8 cellular contexts compared by ENCODE assay signal in the genomic region with DNA sequence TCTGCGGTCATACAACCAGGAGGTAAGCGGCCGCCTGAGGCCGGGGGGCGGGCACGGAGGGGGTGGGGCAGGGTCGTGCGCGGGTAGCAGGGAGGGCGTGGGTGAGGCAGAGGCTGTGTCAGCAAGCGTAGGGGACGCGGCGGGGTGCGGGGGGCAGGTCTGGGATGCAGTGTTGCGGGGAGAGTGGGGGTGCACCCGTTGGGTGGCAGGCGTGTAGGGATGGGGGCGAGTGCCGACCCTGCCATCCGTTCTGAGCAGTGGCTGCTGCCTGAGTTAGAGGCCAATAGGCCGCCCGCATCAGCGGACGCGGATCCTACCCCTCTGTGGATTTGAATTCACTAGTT. TPM values are rescaled to one million over a fixed set of nuclear protein-coding genes. Genes with fewer than 3 reads are reported as not detected.
A peak's percentile ranks its signal among the peaks of the same experiment; 100 is the strongest.
DNase-seq lines count a peak whose midpoint lies in the region; ATAC-seq, FAIRE-seq and TF ChIP-seq lines count a peak whose summit lies in the region.

No MANE protein-coding gene starts in this region.

- peaks cover 22% of the 10 kb centered on the region for H3K23me2 ChIP-seq in H1 (ENCODE audit: low read depth, low read length)

- WGBS in H1 (ENCODE audit: extremely low coverage in 1 of 2, insufficient coverage in 1 of 2, insufficient read length in 1 of 2, insufficient replicate concordance in 2 of 2, low coverage in 1 of 2, low lambda C conversion rate in 2 of 2, missing lambda C conversion rate in 1 of 2), 2 experiments, result 0% methylated on average over 2 of the region's 26 CpGs; no CpG with 5 or more reads in 1 of the 2 experiments

- peak overlapping the region; percentile 57 to 95 for H3K4me3 ChIP-seq in CD4-positive, alpha-beta memory T cell (ENCODE audit: low read length in 2 of 2)
- H3K4me3 ChIP-seq in NT2/D1 (ENCODE audit: insufficient read length, low read depth) (peak overlapping the region; percentile 85), H1 (ENCODE audit: extremely low read depth in 1 of 4, insufficient read depth in 2 of 4, low read depth in 3 of 4, low read length in 4 of 4) (peak overlapping the region; percentile 85 to 89 (median 87))

- H2BK15ac ChIP-seq in H1 (ENCODE audit: low read length), result no peak overlapping the region

- H3K4me3 Mint-ChIP-seq in CD4-positive, alpha-beta memory T cell, result peak overlapping the region; percentile 94 to 100 (median 98)
- peak overlapping the region; percentile 97 for H3K4me3 Mint-ChIP-seq in nephron progenitor cell

- H4K5ac ChIP-seq in H1 (ENCODE audit: insufficient read length, low read depth, low read length), result no peak overlapping the region

- H2AFZ ChIP-seq in H1 (ENCODE audit: low read length), result no peak overlapping the region

- H4K8ac ChIP-seq in H1 (ENCODE audit: extremely low read depth, insufficient read depth, low read length), result no peak overlapping the region

- H3K9ac ChIP-seq in NT2/D1 (ENCODE audit: insufficient read length, low read depth) (peak overlapping the region; percentile 93), H1 (replicated peaks in 1 of 4; ENCODE audit: extremely low read depth in 1 of 4, low read depth in 3 of 4, low read length in 3 of 4) (peak overlapping the region; percentile 31 to 69 (median 58))

- peaks cover 0 to 29% of the 10 kb centered on the region in 2 experiments for H4K20me1 ChIP-seq in H1 (replicated peaks in 1 of 2; ENCODE audit: control insufficient read depth in 1 of 2, insufficient read depth in 2 of 2, low read length in 2 of 2)

- H3K36me3 Mint-ChIP-seq in CD4-positive, alpha-beta memory T cell, result peaks cover 19 to 72% of the 10 kb centered on the region in 2 donors
- H3K36me3 Mint-ChIP-seq in nephron progenitor cell (ENCODE audit: low read depth), result peaks cover 20% of the 10 kb centered on the region

- DNase-seq in CD4-positive, alpha-beta memory T cell, result no peak
- DNase-seq in NT2/D1 (ENCODE audit: low read depth, low spot score) (no peak), H1 (ENCODE audit: low read depth in 1 of 2, low spot score in 2 of 2) (no peak), nephron progenitor cell (no peak), NCI-H2107 (lab: John Stamatoyannopoulos, UW) (no peak), ACHN (no peak)

- H3K9me3 ChIP-seq in CD4-positive, alpha-beta memory T cell (ENCODE audit: control insufficient read depth in 1 of 2, low read length in 2 of 2), result no peaks in the 10 kb centered on the region
- no peaks in the 10 kb centered on the region for H3K9me3 ChIP-seq in NT2/D1 (ENCODE audit: insufficient read depth, low read length)
- H3K9me3 ChIP-seq in H1 (ENCODE audit: insufficient read depth in 2 of 2, low read depth in 1 of 2, low read length in 1 of 2), result no peaks in the 10 kb centered on the region

- peak overlapping the region; percentile 98 for H3K27ac ChIP-seq in CD4-positive, alpha-beta memory T cell (ENCODE audit: low read depth, low read length)
- no peak overlapping the region for H3K27ac ChIP-seq in H1 (ENCODE audit: low read depth, low read length)

- in situ Hi-C loops in ACHN (cut with HindIII; ENCODE audit: low pct_ligation_motif_present, low pct_unique_long_range_greater_than_20kb, low sequenced_read_pairs), result no loop called here

- TF ChIP-seq CTCF in H1 (IDR thresholded peaks at IDR 0.05; ENCODE audit: control extremely low read depth in 1 of 3, insufficient read depth in 1 of 3, low read depth in 1 of 3, low read length in 3 of 3) (no peak), nephron progenitor cell (IDR thresholded peaks at IDR 0.05) (no peak)

- H3K79me1 ChIP-seq in H1 (ENCODE audit: low read depth, low read length), result peaks cover 11% of the 10 kb centered on the region

- peaks cover 64% of the 10 kb centered on the region for H3K36me3 ChIP-seq in CD4-positive, alpha-beta memory T cell (ENCODE audit: insufficient read depth, low read length)
- H3K36me3 ChIP-seq in NT2/D1 (ENCODE audit: insufficient read depth, insufficient read length, low read length) (peaks cover 72% of the 10 kb centered on the region), H1 (ENCODE audit: control insufficient read depth in 2 of 4, insufficient read depth in 4 of 4, low read length in 3 of 4) (peaks cover 28 to 49% (median 37%) of the 10 kb centered on the region in 4 experiments)

- no peak overlapping the region for H2BK120ac ChIP-seq in H1 (replicated peaks; ENCODE audit: low read depth, low read length)

- TF ChIP-seq POLR2A in H1 (IDR thresholded peaks at IDR 0.05; ENCODE audit: control extremely low read depth in 1 of 2, low read depth in 2 of 2, low read length in 2 of 2), result no peak

- H2BK20ac ChIP-seq in H1 (ENCODE audit: low read length), result no peak overlapping the region

- no peak for TF ChIP-seq RAD21 in H1 (IDR thresholded peaks at IDR 0.05 in 1 of 2, conservative IDR thresholded peaks at IDR 0.05 in 1 of 2; ENCODE audit: low read depth in 2 of 2, low read length in 2 of 2)

- H3K27ac Mint-ChIP-seq in CD4-positive, alpha-beta memory T cell, result peak overlapping the region; percentile 82 to 100 (median 99)
- H3K27ac Mint-ChIP-seq in nephron progenitor cell, result peak overlapping the region; percentile 59

- H3K27me3 Mint-ChIP-seq in CD4-positive, alpha-beta memory T cell, result no peaks in the 10 kb centered on the region
- H3K27me3 Mint-ChIP-seq in nephron progenitor cell (ENCODE audit: low read depth, poor library complexity), result no peaks in the 10 kb centered on the region

- CTCF ChIA-PET in CD4-positive, alpha-beta memory T cell (lab: Charles Lee; ENCODE audit: partially characterized antibody), result no interaction called here
- CTCF ChIA-PET in H1 (lab: Charles Lee; ENCODE audit: partially characterized antibody), result interaction anchor here (0.8 to 1.3 kb wide), 4 partner anchors 10 to 161 kb away, joined by 3 to 4 read pairs (median 3); partner anchors contain the start of gene B4GALNT4

- POLR2A ChIA-PET in CD4-positive, alpha-beta memory T cell (lab: Charles Lee; ENCODE audit: partially characterized antibody), result interaction anchor here (1.2 to 5.2 kb wide), 16 partner anchors 9 to 610 kb away, joined by 4 to 144 read pairs (median 13); partner anchors contain the start of genes IFITM1, PGGHG, PHRF1 and PNPLA2
- POLR2A ChIA-PET in H1 (lab: Charles Lee; ENCODE audit: partially characterized antibody), result interaction anchor here (1.2 to 2.3 kb wide), 7 partner anchors 7 to 147 kb away, joined by 3 to 11 read pairs (median 4); no protein-coding TSS in a partner anchor

- ATAC-seq in GM21381 (IDR thresholded peaks at IDR 0.05; ENCODE audit: unreplicated experiment) (no peak), GM21576 (IDR thresholded peaks at IDR 0.05; ENCODE audit: unreplicated experiment) (no peak)

- peak overlapping the region; percentile 97 to 100 for H3K4me2 ChIP-seq in H1 (ENCODE audit: insufficient read depth in 1 of 2, low read depth in 2 of 2, low read length in 2 of 2)

- no peak overlapping the region for H3K23ac ChIP-seq in H1 (ENCODE audit: insufficient read length)

- H2AK5ac ChIP-seq in H1 (ENCODE audit: low read depth, low read length), result 0 out of 2 replicates have a peak overlapping the region, but pooled peaks have one; percentile 24

- peaks cover 0 to 31% of the 10 kb centered on the region in 2 experiments; a peak in 3 of 4 replicates for H3K79me2 ChIP-seq in H1 (ENCODE audit: control insufficient read depth in 1 of 2, insufficient read depth in 2 of 2, low read length in 2 of 2)

- H3K9me3 Mint-ChIP-seq in CD4-positive, alpha-beta memory T cell, result peaks cover 0 to 3% (median 0%) of the 10 kb centered on the region in 8 donors
- H3K9me3 Mint-ChIP-seq in nephron progenitor cell, result no peaks in the 10 kb centered on the region

- no peak overlapping the region for H3K4ac ChIP-seq in H1 (replicated peaks; ENCODE audit: insufficient read length, low read depth, low read length)

- H3K18ac ChIP-seq in H1 (ENCODE audit: extremely low read depth, low read length), result no peak overlapping the region

- peaks cover 42% of the 10 kb centered on the region for H3K4me1 ChIP-seq in CD4-positive, alpha-beta memory T cell (ENCODE audit: insufficient read depth, low read length)
- peaks cover 26% of the 10 kb centered on the region for H3K4me1 ChIP-seq in NT2/D1 (ENCODE audit: insufficient read depth, insufficient read length)
- peaks cover 0 to 23% (median 9%) of the 10 kb centered on the region in 4 experiments; a peak in 5 of 7 replicates for H3K4me1 ChIP-seq in H1 (replicated peaks in 1 of 4; ENCODE audit: control insufficient read depth in 3 of 4, insufficient read depth in 4 of 4, low read length in 3 of 4)

- no peak overlapping the region for H3K56ac ChIP-seq in H1 (replicated peaks; ENCODE audit: insufficient read length, low read depth, low read length)

- H2BK5ac ChIP-seq in H1 (ENCODE audit: low read depth, low read length), result peak overlapping the region; percentile 24; the same call in 1 of the 2 replicates

- H3K4me1 Mint-ChIP-seq in CD4-positive, alpha-beta memory T cell, result peaks cover 14 to 58% (median 37%) of the 10 kb centered on the region in 4 donors
- peaks cover 34% of the 10 kb centered on the region for H3K4me1 Mint-ChIP-seq in nephron progenitor cell

- intact Hi-C loops in CD4-positive, alpha-beta memory T cell (cut with micrococcal nuclease), result loop anchor here (1.0 kb wide), 1 partner anchor 146 kb away; no protein-coding TSS in a partner anchor

- no peak overlapping the region for H2BK12ac ChIP-seq in H1 (ENCODE audit: low read depth, low read length)

- no peak overlapping the region for H4K91ac ChIP-seq in H1 (replicated peaks; ENCODE audit: insufficient read length, low read length)

- H3K27me3 ChIP-seq in CD4-positive, alpha-beta memory T cell (ENCODE audit: insufficient read depth, low read length), result no peaks in the 10 kb centered on the region
- H3K27me3 ChIP-seq in NT2/D1 (ENCODE audit: insufficient read depth, insufficient read length), result no peaks in the 10 kb centered on the region
- H3K27me3 ChIP-seq in H1 (replicated peaks in 1 of 4; ENCODE audit: control insufficient read depth in 3 of 4, extremely low read depth in 1 of 4, insufficient read depth in 3 of 4, low read length in 3 of 4), result no peaks in the 10 kb centered on the region

- no peak for TF ChIP-seq EP300 in H1 (IDR thresholded peaks at IDR 0.05; ENCODE audit: borderline replicate concordance in 1 of 2, low read depth in 2 of 2, low read length in 2 of 2)

- H3K14ac ChIP-seq in H1 (ENCODE audit: insufficient read length), result no peak overlapping the region

- no peak for FAIRE-seq in H1 (lab: Jason Lieb, UNC)

RNA-seq across cellular contexts. Expression of gene RIC8A, which starts 1.4 kb away (rescaled TPM):
- total RNA-seq in CD4-positive, alpha-beta memory T cell, result 100 to 1,000 TPM in 1 of 2 experiments, 10 to 100 TPM in 1; 96.7 to 111 TPM
- polyA plus RNA-seq in CD4-positive, alpha-beta memory T cell, result 100 to 1,000 TPM in 1 of 2 donors, 10 to 100 TPM in 1; 91.2 to 106 TPM
- total RNA-seq in H1 (2021; fragmentation: NEBNext Ultra II Directional; extraction: Animal tissue kit (Norgen Biotek cat#: 25700)), result 67.0 and 76.7 TPM in 2 replicates
- polyA plus RNA-seq in H1 (2011; rRNA removed), result 105 and 123 TPM in 2 replicates
- polyA plus RNA-seq in H1 (2011; cell fraction: cytosol; rRNA removed), result 82.4 TPM
- polyA plus RNA-seq in H1 (2011; cell fraction: nucleus; rRNA removed), result 234 TPM
- 49.0 to 68.8 TPM (median 62.1 TPM) in 4 replicates for polyA plus RNA-seq in H1 (2012, experiment 1 of 2)
- 53.7 TPM for polyA plus RNA-seq in H1 (2012, experiment 2 of 2)
- polyA plus RNA-seq in H1 (2013, experiment 1 of 2), result 37.2 TPM
- 43.2 TPM for polyA plus RNA-seq in H1 (2013, experiment 2 of 2)
- 82.0 and 141 TPM in 2 replicates for polyA minus RNA-seq in H1 (2011; rRNA and poly(A)+ RNA removed)
- polyA minus RNA-seq in H1 (2011; cell fraction: cytosol; rRNA and poly(A)+ RNA removed), result 42.5 TPM
- polyA minus RNA-seq in H1 (2011; cell fraction: nucleus; rRNA and poly(A)+ RNA removed), result 82.7 TPM

RNA-seq across cellular contexts. Expression of gene BET1L, which starts 1.7 kb away (rescaled TPM):
- 100 to 1,000 TPM; 122 to 129 TPM for total RNA-seq in CD4-positive, alpha-beta memory T cell
- 10 to 100 TPM; 61.9 to 64.5 TPM for polyA plus RNA-seq in CD4-positive, alpha-beta memory T cell
- 37.9 and 40.2 TPM in 2 replicates for total RNA-seq in H1 (2021; fragmentation: NEBNext Ultra II Directional; extraction: Animal tissue kit (Norgen Biotek cat#: 25700))
- 61.9 and 71.1 TPM in 2 replicates for polyA plus RNA-seq in H1 (2011; rRNA removed)
- polyA plus RNA-seq in H1 (2011; cell fraction: cytosol; rRNA removed), result 41.0 TPM
- polyA plus RNA-seq in H1 (2011; cell fraction: nucleus; rRNA removed), result 69.5 TPM
- 26.7 to 37.3 TPM (median 33.5 TPM) in 4 replicates for polyA plus RNA-seq in H1 (2012, experiment 1 of 2)
- 31.1 TPM for polyA plus RNA-seq in H1 (2012, experiment 2 of 2)
- polyA plus RNA-seq in H1 (2013, experiment 1 of 2), result 21.9 TPM
- 22.9 TPM for polyA plus RNA-seq in H1 (2013, experiment 2 of 2)
- polyA minus RNA-seq in H1 (2011; rRNA and poly(A)+ RNA removed), result 54.1 and 75.4 TPM in 2 replicates
- 20.7 TPM for polyA minus RNA-seq in H1 (2011; cell fraction: cytosol; rRNA and poly(A)+ RNA removed)
- polyA minus RNA-seq in H1 (2011; cell fraction: nucleus; rRNA and poly(A)+ RNA removed), result 64.7 TPM

RNA-seq across cellular contexts. Expression of gene SCGB1C1, which starts 16.0 kb away (rescaled TPM):
- not detected for total RNA-seq in CD4-positive, alpha-beta memory T cell
- polyA plus RNA-seq in CD4-positive, alpha-beta memory T cell, result not detected
- total RNA-seq in H1 (2021; fragmentation: NEBNext Ultra II Directional; extraction: Animal tissue kit (Norgen Biotek cat#: 25700)), result not detected in 2 replicates
- not detected in 2 replicates for polyA plus RNA-seq in H1 (2011; rRNA removed)
- polyA plus RNA-seq in H1 (2011; cell fraction: cytosol; rRNA removed), result not detected
- polyA plus RNA-seq in H1 (2011; cell fraction: nucleus; rRNA removed), result not detected
- not detected in 4 replicates for polyA plus RNA-seq in H1 (2012, experiment 1 of 2)
- not detected for polyA plus RNA-seq in H1 (2012, experiment 2 of 2)
- polyA plus RNA-seq in H1 (2013, experiment 1 of 2), result not detected
- polyA plus RNA-seq in H1 (2013, experiment 2 of 2), result not detected
- not detected in 2 replicates for polyA minus RNA-seq in H1 (2011; rRNA and poly(A)+ RNA removed)
- polyA minus RNA-seq in H1 (2011; cell fraction: cytosol; rRNA and poly(A)+ RNA removed), result not detected
- polyA minus RNA-seq in H1 (2011; cell fraction: nucleus; rRNA and poly(A)+ RNA removed), result not detected

RNA-seq across cellular contexts. Expression of gene SIRT3, which starts 27.3 kb away (rescaled TPM):
- total RNA-seq in CD4-positive, alpha-beta memory T cell, result 10 to 100 TPM; 26.5 to 30.7 TPM
- polyA plus RNA-seq in CD4-positive, alpha-beta memory T cell, result 10 to 100 TPM; 11.2 to 11.6 TPM
- total RNA-seq in H1 (2021; fragmentation: NEBNext Ultra II Directional; extraction: Animal tissue kit (Norgen Biotek cat#: 25700)), result 14.3 and 14.6 TPM in 2 replicates
- 21.6 and 25.5 TPM in 2 replicates for polyA plus RNA-seq in H1 (2011; rRNA removed)
- polyA plus RNA-seq in H1 (2011; cell fraction: cytosol; rRNA removed), result 27.9 TPM
- 29.0 TPM for polyA plus RNA-seq in H1 (2011; cell fraction: nucleus; rRNA removed)
- 21.5 to 23.2 TPM (median 22.7 TPM) in 4 replicates for polyA plus RNA-seq in H1 (2012, experiment 1 of 2)
- 13.5 TPM for polyA plus RNA-seq in H1 (2012, experiment 2 of 2)
- 10.0 TPM for polyA plus RNA-seq in H1 (2013, experiment 1 of 2)
- polyA plus RNA-seq in H1 (2013, experiment 2 of 2), result 9.4 TPM
- polyA minus RNA-seq in H1 (2011; rRNA and poly(A)+ RNA removed), result 13.7 and 14.4 TPM in 2 replicates
- 8.9 TPM for polyA minus RNA-seq in H1 (2011; cell fraction: cytosol; rRNA and poly(A)+ RNA removed)
- 11.6 TPM for polyA minus RNA-seq in H1 (2011; cell fraction: nucleus; rRNA and poly(A)+ RNA removed)

RNA-seq across cellular contexts. Expression of gene PSMD13, which starts 27.9 kb away (rescaled TPM):
- 100 to 1,000 TPM in 1 of 2 experiments, 10 to 100 TPM in 1; 99.9 to 107 TPM for total RNA-seq in CD4-positive, alpha-beta memory T cell
- 100 to 1,000 TPM; 179 to 247 TPM for polyA plus RNA-seq in CD4-positive, alpha-beta memory T cell
- total RNA-seq in H1 (2021; fragmentation: NEBNext Ultra II Directional; extraction: Animal tissue kit (Norgen Biotek cat#: 25700)), result 136 and 141 TPM in 2 replicates
- polyA plus RNA-seq in H1 (2011; rRNA removed), result 121 and 130 TPM in 2 replicates
- polyA plus RNA-seq in H1 (2011; cell fraction: cytosol; rRNA removed), result 158 TPM
- polyA plus RNA-seq in H1 (2011; cell fraction: nucleus; rRNA removed), result 84.4 TPM
- polyA plus RNA-seq in H1 (2012, experiment 1 of 2), result 141 to 163 TPM (median 151 TPM) in 4 replicates
- 136 TPM for polyA plus RNA-seq in H1 (2012, experiment 2 of 2)
- polyA plus RNA-seq in H1 (2013, experiment 1 of 2), result 68.4 TPM
- 67.6 TPM for polyA plus RNA-seq in H1 (2013, experiment 2 of 2)
- polyA minus RNA-seq in H1 (2011; rRNA and poly(A)+ RNA removed), result 65.1 and 83.5 TPM in 2 replicates
- polyA minus RNA-seq in H1 (2011; cell fraction: cytosol; rRNA and poly(A)+ RNA removed), result 37.7 TPM
- polyA minus RNA-seq in H1 (2011; cell fraction: nucleus; rRNA and poly(A)+ RNA removed), result 35.1 TPM
